ENCODE assay signal across 23 cellular contexts in genomic region chr17:13879961-13880466, GRCh38.
"Had no signal": no experiment of that assay in that cellular context is flagged by ENCODE, and none has a peak within 500 bp of the region (broad histone marks: within the 10 kb centered on the region; RNA-seq: fewer than 3 reads in every experiment).

No MANE protein-coding gene starts in this region.

- H3K27ac ChIP-seq: colonic mucosa, coronary artery, dorsolateral prefrontal cortex, epithelial cell of prostate, esophagus muscularis mucosa, esophagus squamous epithelium, foreskin keratinocyte, gastrocnemius medialis, gastroesophageal sphincter, heart left ventricle had no signal

- H3K4me3 ChIP-seq: colonic mucosa, coronary artery, dorsolateral prefrontal cortex, esophagus muscularis mucosa, esophagus squamous epithelium, gastrocnemius medialis, gastroesophageal sphincter, heart left ventricle had no signal

- H3K9me3 ChIP-seq: colonic mucosa, esophagus muscularis mucosa, gastroesophageal sphincter had no signal

- ATAC-seq: effector memory CD8-positive, alpha-beta T cell; esophagus mucosa; foreskin keratinocyte; gastrocnemius medialis; gastroesophageal sphincter had no signal

- H3K27me3 ChIP-seq: colonic mucosa, dorsolateral prefrontal cortex, esophagus muscularis mucosa, esophagus squamous epithelium, foreskin keratinocyte, gastrocnemius medialis, gastroesophageal sphincter, heart left ventricle had no signal

- DNase-seq: colonic mucosa; cortex of kidney; dermis blood vessel endothelial cell; dorsolateral prefrontal cortex; effector CD4-positive, alpha-beta T cell; effector CD8-positive, alpha-beta T cell; effector memory CD4-positive, alpha-beta T cell; effector memory CD8-positive, alpha-beta T cell; endodermal cell; erythroblast; esophagus squamous epithelium; foreskin fibroblast; foreskin keratinocyte; foreskin melanocyte; gastrocnemius medialis; glutamatergic neuron; head of caudate nucleus; heart left ventricle had no signal

- H3K36me3 ChIP-seq: colonic mucosa, esophagus muscularis mucosa, esophagus squamous epithelium, gastrocnemius medialis, gastroesophageal sphincter, heart left ventricle had no signal

- H3K4me1 ChIP-seq: colonic mucosa, esophagus squamous epithelium, foreskin keratinocyte, gastrocnemius medialis had no signal
